ENCODE assay signal across 30 cellular contexts in genomic region chr17:75901727-75902126, GRCh38.
"Had no signal": no experiment of that assay in that cellular context is flagged by ENCODE, and none has a peak within 500 bp of the region (broad histone marks: within the 10 kb centered on the region; RNA-seq: fewer than 3 reads in every experiment).

No MANE protein-coding gene starts in this region.

- H3K4me3 ChIP-seq: SJSA1 had no signal

- ATAC-seq: activated T-cell treated with anti-CD3 and anti-CD28 coated beads, Interleukin-2, amount 50 U/mL, for 72 hours; Panc1; SK-N-SH treated with all-trans-retinoic acid at 6 μM for 48 hours had no signal

- H3K36me3 Mint-ChIP-seq: activated naive CD8-positive, alpha-beta T cell had no signal

- H3K9me3 Mint-ChIP-seq: activated B cell treated with CpG ODN at 0.5 μM for 24 hours; activated CD4-positive, alpha-beta memory T cell treated with anti-CD3 and anti-CD28 coated beads for 36 hours; activated CD4-positive, alpha-beta T cell treated with anti-CD3 and anti-CD28 coated beads, Interleukin-2, amount 10 ng/mL, durations not matched to agents 7 days and 5 days; activated T-cell treated with anti-CD3 and anti-CD28 coated beads, Interleukin-2, amount 50 U/mL, for 72 hours; brain; central memory CD8-positive, alpha-beta T cell; T-helper 1 cell treated with Interleukin-12 subunit alpha and Interleukin-12 subunit beta and Interleukin-4 antibody, amounts not matched to agents 30 μg/mL and 1 μg/mL, for 36 hours had no signal

- DNase-seq: activated B cell treated with CpG ODN at 0.5 μM for 24 hours; activated CD4-positive, alpha-beta memory T cell treated with anti-CD3 and anti-CD28 coated beads for 36 hours; activated CD4-positive, alpha-beta T cell treated with anti-CD3 and anti-CD28 coated beads for 1 hour; activated CD4-positive, alpha-beta T cell treated with anti-CD3 and anti-CD28 coated beads, Interleukin-2, amount 10 ng/mL, durations not matched to agents 7 days and 5 days; activated CD8-positive, alpha-beta memory T cell treated with anti-CD3 and anti-CD28 coated beads for 24 hours; activated naive CD4-positive, alpha-beta T cell; activated T-cell treated with anti-CD3 and anti-CD28 coated beads, Interleukin-2, amount 50 U/mL, for 72 hours; amygdala; KG1; NCI-H1092; NCI-H1417; NCI-H1694; NCI-H2029; NCI-H2107; NCI-H2171 treated with DMSO at 0.1 percent for 48 hours; NCI-H226; NCI-H526; NCI-H774; OCI-M1; RPMI8226; SHP77; SW 1271; T-helper 9 cell had no signal

- H3K4me3 Mint-ChIP-seq: activated B cell treated with CpG ODN at 0.5 μM for 24 hours; activated CD4-positive, alpha-beta memory T cell treated with anti-CD3 and anti-CD28 coated beads for 36 hours; activated CD4-positive, alpha-beta T cell treated with anti-CD3 and anti-CD28 coated beads, Interleukin-2, amount 10 ng/mL, durations not matched to agents 7 days and 5 days; activated naive CD8-positive, alpha-beta T cell; activated T-cell treated with anti-CD3 and anti-CD28 coated beads, Interleukin-2, amount 50 U/mL, for 72 hours; central memory CD8-positive, alpha-beta T cell; T-helper 1 cell treated with Interleukin-12 subunit alpha and Interleukin-12 subunit beta and Interleukin-4 antibody, amounts not matched to agents 30 μg/mL and 1 μg/mL, for 36 hours had no signal

- H3K27ac ChIP-seq: SJSA1 had no signal

- H3K27me3 ChIP-seq: SJSA1 had no signal

- H3K27me3 Mint-ChIP-seq: activated B cell treated with CpG ODN at 0.5 μM for 24 hours; activated CD4-positive, alpha-beta memory T cell treated with anti-CD3 and anti-CD28 coated beads for 36 hours; activated CD4-positive, alpha-beta T cell treated with anti-CD3 and anti-CD28 coated beads, Interleukin-2, amount 10 ng/mL, durations not matched to agents 7 days and 5 days; activated naive CD8-positive, alpha-beta T cell; central memory CD8-positive, alpha-beta T cell had no signal

- H3K27ac Mint-ChIP-seq: activated B cell treated with CpG ODN at 0.5 μM for 24 hours; activated CD4-positive, alpha-beta memory T cell treated with anti-CD3 and anti-CD28 coated beads for 36 hours; activated T-cell treated with anti-CD3 and anti-CD28 coated beads, Interleukin-2, amount 50 U/mL, for 72 hours; brain; T-helper 1 cell treated with Interleukin-12 subunit alpha and Interleukin-12 subunit beta and Interleukin-4 antibody, amounts not matched to agents 30 μg/mL and 1 μg/mL, for 36 hours had no signal

- H3K9me3 ChIP-seq: SJSA1 had no signal
